32 cellular contexts compared by ENCODE assay signal in genomic region chr17:79098282-79098867, GRCh38.
"Had no signal": no experiment of that assay in that cellular context is flagged by ENCODE, and none has a peak within 500 bp of the region (broad histone marks: within the 10 kb centered on the region; RNA-seq: fewer than 3 reads in every experiment).

No MANE protein-coding gene starts in this region.

- H3K9me3 Mint-ChIP-seq: activated naive CD4-positive, alpha-beta T cell treated with anti-CD3 and anti-CD28 coated beads for 36 hours; activated naive CD8-positive, alpha-beta T cell treated with anti-CD3 and anti-CD28 coated beads, Interleukin-2, amount 10 ng/mL, durations not matched to agents 7 days and 5 days; activated T-helper 1 cell treated with anti-CD3 and anti-CD28 coated beads, Interleukin-12 subunit alpha, Interleukin-12 subunit beta, Interleukin-2, Interleukin-4 antibody, amounts not matched to agents 30 ng/mL and 10 ng/mL and 1 ng/mL, durations not matched to agents 14 hours and 24 hours and 36 hours; immature natural killer cell; nephron; stimulated activated memory B cell treated with anti-CD40 and anti-IgM and Interleukin-4, amounts not matched to agents 10 μg/mL and 1 μg/mL and 100 μg/mL, for 72 hours; stimulated activated naive CD8-positive, alpha-beta T cell treated with anti-CD3 and anti-CD28 coated beads, Interleukin-15, amount 100 ng/mL, for 72 hours; T-helper 2 cell treated with Interferon-gamma antibody and Interleukin-4, amounts not matched to agents 5 μg/mL and 100 μg/mL, for 36 hours had no signal

- H3K36me3 Mint-ChIP-seq: activated CD8-positive, alpha-beta memory T cell treated with anti-CD3 and anti-CD28 coated beads, Interleukin-2, amount 10 ng/mL, durations not matched to agents 7 days and 5 days; activated naive CD8-positive, alpha-beta T cell treated with anti-CD3 and anti-CD28 coated beads, Interleukin-2, amount 10 ng/mL, durations not matched to agents 7 days and 5 days; immature natural killer cell; stimulated activated memory B cell treated with anti-CD40 and anti-IgM and Interleukin-4, amounts not matched to agents 10 μg/mL and 1 μg/mL and 100 μg/mL, for 72 hours had no signal

- ATAC-seq: activated CD4-positive, alpha-beta T cell treated with anti-CD3 and anti-CD28 coated beads for 36 hours; activated CD8-positive, alpha-beta memory T cell treated with anti-CD3 and anti-CD28 coated beads, Interleukin-2, amount 10 ng/mL, durations not matched to agents 7 days and 5 days; activated CD8-positive, alpha-beta T cell treated with anti-CD3 and anti-CD28 coated beads, Interleukin-2, amount 10 ng/mL, durations not matched to agents 7 days and 5 days; esophagus mucosa; left colon; stimulated activated memory B cell treated with anti-CD40 and anti-IgM and Interleukin-4, amounts not matched to agents 10 μg/mL and 1 μg/mL and 100 μg/mL, for 72 hours; stimulated activated naive CD8-positive, alpha-beta T cell treated with anti-CD3 and anti-CD28 coated beads, Interleukin-15, amount 100 ng/mL, for 72 hours; upper lobe of right lung had no signal

- H3K4me3 ChIP-seq: coronary artery, ovary, sigmoid colon, thyroid gland, upper lobe of right lung had no signal

- H3K27ac ChIP-seq: brain microvascular endothelial cell, coronary artery, ovary, sigmoid colon, thyroid gland, upper lobe of right lung had no signal

- H3K4me1 ChIP-seq: thyroid gland, upper lobe of right lung had no signal

- H3K4me3 Mint-ChIP-seq: activated CD4-positive, alpha-beta T cell treated with anti-CD3 and anti-CD28 coated beads for 36 hours; activated CD8-positive, alpha-beta memory T cell treated with anti-CD3 and anti-CD28 coated beads, Interleukin-2, amount 10 ng/mL, durations not matched to agents 7 days and 5 days; activated CD8-positive, alpha-beta T cell treated with anti-CD3 and anti-CD28 coated beads, Interleukin-2, amount 10 ng/mL, durations not matched to agents 7 days and 5 days; activated naive CD8-positive, alpha-beta T cell treated with anti-CD3 and anti-CD28 coated beads, Interleukin-2, amount 10 ng/mL, durations not matched to agents 7 days and 5 days; activated T-helper 1 cell treated with anti-CD3 and anti-CD28 coated beads, Interleukin-12 subunit alpha, Interleukin-12 subunit beta, Interleukin-2, Interleukin-4 antibody, amounts not matched to agents 30 ng/mL and 10 ng/mL and 1 ng/mL, durations not matched to agents 14 hours and 24 hours and 36 hours; immature natural killer cell; nephron; T-helper 2 cell treated with Interferon-gamma antibody and Interleukin-4, amounts not matched to agents 5 μg/mL and 100 μg/mL, for 36 hours had no signal

- H3K36me3 ChIP-seq: brain microvascular endothelial cell, ovary, thyroid gland, upper lobe of right lung had no signal

- H3K27ac Mint-ChIP-seq: activated CD4-positive, alpha-beta T cell treated with anti-CD3 and anti-CD28 coated beads for 36 hours; activated CD8-positive, alpha-beta memory T cell treated with anti-CD3 and anti-CD28 coated beads, Interleukin-2, amount 10 ng/mL, durations not matched to agents 7 days and 5 days; activated CD8-positive, alpha-beta T cell treated with anti-CD3 and anti-CD28 coated beads, Interleukin-2, amount 10 ng/mL, durations not matched to agents 7 days and 5 days; activated naive CD4-positive, alpha-beta T cell treated with anti-CD3 and anti-CD28 coated beads for 36 hours; activated naive CD8-positive, alpha-beta T cell treated with anti-CD3 and anti-CD28 coated beads, Interleukin-2, amount 10 ng/mL, durations not matched to agents 7 days and 5 days; activated T-helper 1 cell treated with anti-CD3 and anti-CD28 coated beads, Interleukin-12 subunit alpha, Interleukin-12 subunit beta, Interleukin-2, Interleukin-4 antibody, amounts not matched to agents 30 ng/mL and 10 ng/mL and 1 ng/mL, durations not matched to agents 14 hours and 24 hours and 36 hours; nephron; progenitor cell of endocrine pancreas; stimulated activated memory B cell treated with anti-CD40 and anti-IgM and Interleukin-4, amounts not matched to agents 10 μg/mL and 1 μg/mL and 100 μg/mL, for 72 hours; stimulated activated naive CD8-positive, alpha-beta T cell treated with anti-CD3 and anti-CD28 coated beads, Interleukin-15, amount 100 ng/mL, for 72 hours; T-helper 2 cell treated with Interferon-gamma antibody and Interleukin-4, amounts not matched to agents 5 μg/mL and 100 μg/mL, for 36 hours had no signal

- H3K4me1 Mint-ChIP-seq: activated naive CD8-positive, alpha-beta T cell treated with anti-CD3 and anti-CD28 coated beads, Interleukin-2, amount 10 ng/mL, durations not matched to agents 7 days and 5 days; nephron had no signal

- H3K9me3 ChIP-seq: ovary, sigmoid colon, thyroid gland, upper lobe of right lung had no signal

- H3K27me3 ChIP-seq: ovary had no signal

- DNase-seq: activated CD4-positive, alpha-beta T cell treated with anti-CD3 and anti-CD28 coated beads for 36 hours; activated CD4-positive, CD25-positive, alpha-beta regulatory T cell; activated CD8-positive, alpha-beta memory T cell treated with anti-CD3 and anti-CD28 coated beads, Interleukin-2, amount 10 ng/mL, durations not matched to agents 7 days and 5 days; activated CD8-positive, alpha-beta T cell treated with anti-CD3 and anti-CD28 coated beads, Interleukin-2, amount 10 ng/mL, durations not matched to agents 7 days and 5 days; activated effector memory CD4-positive, alpha-beta T cell treated with anti-CD3 and anti-CD28 coated beads, Interleukin-2, amount 50 U/mL, for 16 hours; activated naive CD4-positive, alpha-beta T cell treated with anti-CD3 and anti-CD28 coated beads for 36 hours; activated naive CD8-positive, alpha-beta T cell treated with anti-CD3 and anti-CD28 coated beads, Interleukin-2, amount 10 ng/mL, durations not matched to agents 7 days and 5 days; activated T-cell treated with anti-CD3 and anti-CD28 coated beads for 4 hours; amniotic stem cell; brain microvascular endothelial cell; foreskin fibroblast; head of caudate nucleus; hippocampal formation; immature natural killer cell; kidney; left colon; mammary epithelial cell; ovary; retina; sigmoid colon; small intestine; stimulated activated CD4-positive, alpha-beta T cell treated with anti-CD3 and anti-CD28 coated beads, Interleukin-4, amount 100 ng/mL, for 24 hours; stimulated activated naive CD8-positive, alpha-beta T cell treated with anti-CD3 and anti-CD28 coated beads, Interleukin-15, amount 100 ng/mL, for 72 hours; thyroid gland; upper lobe of right lung had no signal
